2 cellular contexts compared by ENCODE assay signal in genomic region chr16:72241930-72242329, GRCh38.
TF ChIP-seq lines count a peak whose summit lies in the region.

No MANE protein-coding gene starts in this region.

TF ChIP-seq in endothelial cell of umbilical vein, 7 proteins besides CTCF, POLR2A, EP300 and RAD21 (continued from another document):
- TF ChIP-seq MYC (IDR thresholded peaks at IDR 0.05; ENCODE audit: low read depth, low read length) (no peak), GATA2 (IDR thresholded peaks at IDR 0.05; ENCODE audit: insufficient read depth, insufficient read length, low read depth, low read length) (no peak), FOS (IDR thresholded peaks at IDR 0.05; ENCODE audit: borderline replicate concordance, insufficient read depth, low read length) (peak; percentile 69)
- TF ChIP-seq, protein P1, sequence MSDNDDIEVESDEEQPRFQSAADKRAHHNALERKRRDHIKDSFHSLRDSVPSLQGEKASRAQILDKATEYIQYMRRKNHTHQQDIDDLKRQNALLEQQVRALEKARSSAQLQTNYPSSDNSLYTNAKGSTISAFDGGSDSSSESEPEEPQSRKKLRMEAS (IDR thresholded peaks at IDR 0.05; ENCODE audit: insufficient read depth, insufficient read length) = no peak

TF ChIP-seq in neural cell, 6 proteins besides CTCF, POLR2A, EP300 and RAD21 (continued from another document):
- TF ChIP-seq, protein P2, sequence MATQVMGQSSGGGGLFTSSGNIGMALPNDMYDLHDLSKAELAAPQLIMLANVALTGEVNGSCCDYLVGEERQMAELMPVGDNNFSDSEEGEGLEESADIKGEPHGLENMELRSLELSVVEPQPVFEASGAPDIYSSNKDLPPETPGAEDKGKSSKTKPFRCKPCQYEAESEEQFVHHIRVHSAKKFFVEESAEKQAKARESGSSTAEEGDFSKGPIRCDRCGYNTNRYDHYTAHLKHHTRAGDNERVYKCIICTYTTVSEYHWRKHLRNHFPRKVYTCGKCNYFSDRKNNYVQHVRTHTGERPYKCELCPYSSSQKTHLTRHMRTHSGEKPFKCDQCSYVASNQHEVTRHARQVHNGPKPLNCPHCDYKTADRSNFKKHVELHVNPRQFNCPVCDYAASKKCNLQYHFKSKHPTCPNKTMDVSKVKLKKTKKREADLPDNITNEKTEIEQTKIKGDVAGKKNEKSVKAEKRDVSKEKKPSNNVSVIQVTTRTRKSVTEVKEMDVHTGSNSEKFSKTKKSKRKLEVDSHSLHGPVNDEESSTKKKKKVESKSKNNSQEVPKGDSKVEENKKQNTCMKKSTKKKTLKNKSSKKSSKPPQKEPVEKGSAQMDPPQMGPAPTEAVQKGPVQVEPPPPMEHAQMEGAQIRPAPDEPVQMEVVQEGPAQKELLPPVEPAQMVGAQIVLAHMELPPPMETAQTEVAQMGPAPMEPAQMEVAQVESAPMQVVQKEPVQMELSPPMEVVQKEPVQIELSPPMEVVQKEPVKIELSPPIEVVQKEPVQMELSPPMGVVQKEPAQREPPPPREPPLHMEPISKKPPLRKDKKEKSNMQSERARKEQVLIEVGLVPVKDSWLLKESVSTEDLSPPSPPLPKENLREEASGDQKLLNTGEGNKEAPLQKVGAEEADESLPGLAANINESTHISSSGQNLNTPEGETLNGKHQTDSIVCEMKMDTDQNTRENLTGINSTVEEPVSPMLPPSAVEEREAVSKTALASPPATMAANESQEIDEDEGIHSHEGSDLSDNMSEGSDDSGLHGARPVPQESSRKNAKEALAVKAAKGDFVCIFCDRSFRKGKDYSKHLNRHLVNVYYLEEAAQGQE (IDR thresholded peaks at IDR 0.05; ENCODE audit: borderline replicate concordance) = peak; percentile 40
- TF ChIP-seq POLR2AphosphoS5 (IDR thresholded peaks at IDR 0.05) (peak; percentile 92), SMC3 (conservative IDR thresholded peaks at IDR 0.05; ENCODE audit: poor library complexity) (peak; percentile 94)
TF ChIP-seq in neural cell: peak in this region for 3.
